1 cellular context compared by ENCODE assay signal in the genomic region with DNA sequence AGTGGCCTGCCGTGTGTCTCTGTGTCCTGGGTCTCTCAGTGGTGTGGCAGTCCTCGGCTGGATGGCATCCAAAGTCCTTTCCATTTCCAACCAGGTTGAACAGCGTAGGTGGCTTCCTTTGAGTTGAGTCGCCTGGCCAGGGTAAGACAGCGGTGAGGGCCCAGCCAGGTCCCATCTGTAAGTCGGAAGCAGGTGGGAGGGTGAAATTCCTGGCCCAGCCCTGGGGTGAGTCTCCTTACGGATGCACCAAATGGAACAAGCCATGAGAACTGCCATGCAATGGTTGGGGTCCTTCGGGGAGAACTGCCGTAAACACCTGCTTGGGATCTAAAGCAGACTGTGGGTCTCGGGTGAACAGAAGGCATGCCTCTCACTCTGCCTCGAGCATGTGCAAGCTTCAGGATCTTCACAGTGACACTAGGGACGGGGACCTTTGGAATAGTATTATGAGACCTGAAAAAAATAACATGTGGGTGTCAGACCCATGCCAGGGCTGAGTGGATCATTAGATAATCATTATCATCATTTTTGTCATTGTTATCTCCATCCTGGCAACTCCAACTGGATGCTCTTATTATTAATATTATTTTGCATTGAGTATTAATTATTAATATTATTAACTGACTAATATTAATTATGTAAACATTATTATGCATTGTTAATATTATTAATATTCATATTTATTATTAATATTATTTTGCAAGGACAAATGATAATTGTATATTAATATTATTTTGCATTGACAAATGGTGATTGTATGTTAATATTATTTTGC.
TF ChIP-seq lines count a peak whose summit lies in the region.

No MANE protein-coding gene starts in this region.

TF ChIP-seq in IMR-90, 13 proteins besides CTCF, POLR2A, EP300 and RAD21:
- TF ChIP-seq MAZ (IDR thresholded peaks at IDR 0.05; ENCODE audit: borderline replicate concordance, low read depth, low read length) (no peak), CHD1 (IDR thresholded peaks at IDR 0.05; ENCODE audit: low read depth, low read length) (no peak), ELK1 (IDR thresholded peaks at IDR 0.05; ENCODE audit: borderline replicate concordance, low read depth, low read length) (no peak), FOS (IDR thresholded peaks at IDR 0.05; ENCODE audit: low read depth, low read length) (no peak), BHLHE40 (IDR thresholded peaks at IDR 0.05; ENCODE audit: low read depth, low read length) (no peak), SMC3 (IDR thresholded peaks at IDR 0.05; ENCODE audit: low read depth, low read length) (no peak), NFE2L2 (IDR thresholded peaks at IDR 0.05; ENCODE audit: low read depth, low read length) (no peak), RFX5 (IDR thresholded peaks at IDR 0.05; ENCODE audit: low read depth, low read length) (no peak), CEBPB (IDR thresholded peaks at IDR 0.05; ENCODE audit: low read depth, low read length) (no peak), RCOR1 (IDR thresholded peaks at IDR 0.05; ENCODE audit: insufficient replicate concordance, low read length) (no peak), MAFK (IDR thresholded peaks at IDR 0.05; ENCODE audit: low read depth, low read length) (no peak), MXI1 (IDR thresholded peaks at IDR 0.05; ENCODE audit: borderline replicate concordance, low read depth, low read length) (no peak), USF2 (IDR thresholded peaks at IDR 0.05; ENCODE audit: low read depth, low read length) (no peak)
TF ChIP-seq in IMR-90: peak in this region for 0.
